In the genomic region with DNA sequence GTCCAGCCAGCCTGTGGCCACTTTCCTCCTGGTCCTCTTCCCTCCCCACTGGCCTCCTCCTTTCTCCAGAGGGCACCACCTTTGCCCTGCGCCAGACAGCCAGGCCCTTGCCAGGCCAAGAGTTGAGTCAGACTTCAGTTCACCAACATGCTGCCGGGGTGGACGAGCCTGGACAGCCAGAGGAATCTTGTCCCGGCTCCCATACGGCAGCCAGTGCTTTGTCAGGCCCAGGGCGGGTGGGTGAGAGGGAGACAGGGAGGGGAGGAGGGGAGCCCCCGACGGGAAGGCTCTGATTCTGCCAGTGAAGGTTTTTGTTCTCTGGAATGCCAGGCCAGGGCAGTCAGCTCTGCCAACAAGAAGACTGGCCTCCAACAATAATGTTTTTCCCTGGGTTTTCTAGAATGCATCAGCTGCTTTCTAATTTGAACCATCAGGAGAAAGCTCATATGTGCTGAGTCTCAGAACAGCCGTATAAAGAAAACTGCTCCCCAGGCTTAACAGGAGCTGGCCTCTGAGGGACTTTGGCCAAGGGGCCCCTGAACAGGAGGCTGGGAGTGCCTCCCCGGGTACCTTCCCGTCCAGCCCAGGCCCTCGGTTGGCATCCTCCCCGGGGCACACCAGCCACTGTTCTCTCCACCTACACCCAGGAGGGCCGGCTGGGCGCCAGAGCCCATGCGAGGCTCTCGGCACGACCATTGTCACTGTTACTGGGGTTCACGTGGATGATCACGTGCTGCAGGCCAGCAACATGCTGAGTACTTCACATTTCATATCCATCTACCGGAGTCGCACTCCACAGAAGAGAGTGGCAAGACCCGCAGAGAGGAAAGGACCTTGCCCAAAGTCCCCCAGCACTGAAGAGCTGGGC, we compare ENCODE assay signal across 1 cellular context.
TF ChIP-seq lines count a peak whose summit lies in the region.

No MANE protein-coding gene starts in this region.

TF ChIP-seq in H1, 55 proteins besides CTCF, POLR2A, EP300 and RAD21:
- TF ChIP-seq POLR2AphosphoS5 (IDR thresholded peaks at IDR 0.05; ENCODE audit: low read depth, low read length) (no peak), CBX5 (IDR thresholded peaks at IDR 0.05; ENCODE audit: low read depth, low read length) (no peak), SP1 (IDR thresholded peaks at IDR 0.05; ENCODE audit: low read depth, low read length) (no peak), RNF2 (IDR thresholded peaks at IDR 0.05; ENCODE audit: borderline replicate concordance, low read depth, low read length, missing control alignments, poor library complexity, severe bottlenecking) (no peak), GABPA (IDR thresholded peaks at IDR 0.05; ENCODE audit: borderline replicate concordance, insufficient read depth, low read length) (no peak), RFX5 (IDR thresholded peaks at IDR 0.05; ENCODE audit: borderline replicate concordance, low read depth, low read length) (no peak), BRCA1 (IDR thresholded peaks at IDR 0.05; ENCODE audit: low read depth, low read length) (no peak), CTBP2 (IDR thresholded peaks at IDR 0.05; ENCODE audit: borderline replicate concordance, insufficient read depth, insufficient read length, low read length) (no peak), ASH2L (IDR thresholded peaks at IDR 0.05; ENCODE audit: low read length) (no peak), POU5F1 (IDR thresholded peaks at IDR 0.05; ENCODE audit: low read depth, low read length) (no peak), SP2 (IDR thresholded peaks at IDR 0.05; ENCODE audit: low read length) (no peak), SAP30 (IDR thresholded peaks at IDR 0.05; ENCODE audit: insufficient read depth, insufficient replicate concordance, low read length) (no peak)
- TF ChIP-seq, protein P1, sequence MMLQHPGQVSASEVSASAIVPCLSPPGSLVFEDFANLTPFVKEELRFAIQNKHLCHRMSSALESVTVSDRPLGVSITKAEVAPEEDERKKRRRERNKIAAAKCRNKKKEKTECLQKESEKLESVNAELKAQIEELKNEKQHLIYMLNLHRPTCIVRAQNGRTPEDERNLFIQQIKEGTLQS (IDR thresholded peaks at IDR 0.05; ENCODE audit: insufficient read depth, low read depth, low read length), result no peak
- TF ChIP-seq, protein P2, sequence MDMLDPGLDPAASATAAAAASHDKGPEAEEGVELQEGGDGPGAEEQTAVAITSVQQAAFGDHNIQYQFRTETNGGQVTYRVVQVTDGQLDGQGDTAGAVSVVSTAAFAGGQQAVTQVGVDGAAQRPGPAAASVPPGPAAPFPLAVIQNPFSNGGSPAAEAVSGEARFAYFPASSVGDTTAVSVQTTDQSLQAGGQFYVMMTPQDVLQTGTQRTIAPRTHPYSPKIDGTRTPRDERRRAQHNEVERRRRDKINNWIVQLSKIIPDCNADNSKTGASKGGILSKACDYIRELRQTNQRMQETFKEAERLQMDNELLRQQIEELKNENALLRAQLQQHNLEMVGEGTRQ (IDR thresholded peaks at IDR 0.05; ENCODE audit: low read length), result no peak
